ENCODE assay signal across 12 cellular contexts in the genomic region with DNA sequence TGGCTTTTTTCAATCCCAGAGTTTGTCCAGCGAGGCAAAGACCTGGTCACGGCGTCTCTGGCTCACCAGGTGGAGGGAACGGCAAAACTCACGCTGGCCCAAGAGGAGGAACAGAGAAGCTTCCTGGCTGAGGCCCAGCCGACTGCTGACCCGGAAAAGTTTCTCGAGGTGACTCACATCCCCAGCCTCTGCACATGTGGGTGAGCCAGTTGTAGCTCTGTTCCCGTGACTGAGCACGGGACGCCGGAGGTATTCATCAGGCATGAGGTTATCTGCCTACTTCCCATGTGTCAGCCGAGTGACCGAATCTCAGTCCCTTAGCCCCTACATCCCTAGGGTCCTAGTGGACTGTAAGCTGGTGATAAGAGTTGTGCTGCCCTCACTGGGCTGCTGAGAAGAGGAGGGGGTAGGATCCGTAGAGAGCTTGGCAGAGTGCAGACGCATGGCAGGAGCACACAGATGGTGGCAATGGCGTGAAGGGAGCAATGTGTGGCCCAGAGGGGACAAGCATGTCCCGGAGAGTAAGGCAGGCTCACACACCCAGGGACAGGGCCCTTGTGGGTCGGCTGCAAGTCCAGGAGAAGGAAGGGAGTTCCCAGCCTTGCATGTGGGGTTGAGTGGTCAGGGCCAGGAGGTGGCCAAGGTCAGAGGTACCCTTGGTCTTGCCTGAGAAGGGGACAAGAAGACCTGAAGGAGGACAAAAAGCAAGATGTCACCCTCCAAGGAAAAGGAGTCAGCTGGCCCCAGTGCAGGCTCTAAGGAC. TPM values are rescaled to one million over a fixed set of nuclear protein-coding genes. Genes with fewer than 3 reads are reported as not detected.
DNase-seq lines count a peak whose midpoint lies in the region; ATAC-seq and TF ChIP-seq lines count a peak whose summit lies in the region.
"Had no signal": no experiment of that assay in that cellular context is flagged by ENCODE, and none has a peak within 500 bp of the region (broad histone marks: within the 10 kb centered on the region; RNA-seq: fewer than 3 reads in every experiment).

No MANE protein-coding gene starts in this region.

- H3K4me3 ChIP-seq in brain microvascular endothelial cell (ENCODE audit: low read depth, low read length): no peak overlapping the region
- H3K4me3 ChIP-seq: heart right ventricle, neural progenitor cell had no signal

- H3K27ac ChIP-seq in brain microvascular endothelial cell: peak overlapping the region; percentile 93
- H3K27ac ChIP-seq: heart right ventricle, neural progenitor cell had no signal

- no peaks in the 10 kb centered on the region for H3K36me3 Mint-ChIP-seq in glutamatergic neuron (ENCODE audit: unreplicated experiment)
- H3K36me3 Mint-ChIP-seq: activated naive CD8-positive, alpha-beta T cell had no signal

- H3K27me3 Mint-ChIP-seq in glutamatergic neuron (ENCODE audit: unreplicated experiment): peaks cover 17% of the 10 kb centered on the region

- TF ChIP-seq CTCF in brain microvascular endothelial cell (IDR thresholded peaks at IDR 0.05; ENCODE audit: low read depth, low read length, missing control alignments) (no peak), glutamatergic neuron (IDR thresholded peaks at IDR 0.05; ENCODE audit: partially characterized antibody, unreplicated experiment) (no peak)

- H3K4me3 Mint-ChIP-seq in glutamatergic neuron (ENCODE audit: unreplicated experiment): no peak overlapping the region
- H3K4me3 Mint-ChIP-seq: activated naive CD8-positive, alpha-beta T cell; neural progenitor cell had no signal

- peaks cover 10% of the 10 kb centered on the region for H3K9me3 Mint-ChIP-seq in glutamatergic neuron (ENCODE audit: unreplicated experiment)
- H3K9me3 Mint-ChIP-seq: neural progenitor cell had no signal

- peaks cover 53% of the 10 kb centered on the region for H3K36me3 ChIP-seq in brain microvascular endothelial cell (replicated peaks)
- H3K36me3 ChIP-seq: neural progenitor cell had no signal

- ATAC-seq in GM21515 (IDR thresholded peaks at IDR 0.05; ENCODE audit: unreplicated experiment): no peak
- no peak for ATAC-seq in GM18861 (IDR thresholded peaks at IDR 0.05; ENCODE audit: unreplicated experiment)
- ATAC-seq: heart right ventricle had no signal

- DNase-seq in AG08396 (ENCODE audit: low spot score) (peak; percentile 65), HS-5 (ENCODE audit: low read depth) (peak; percentile 86), brain microvascular endothelial cell (peak; percentile 94), islet precursor cell (peak; percentile 75), glutamatergic neuron (no peak)
- no peak for DNase-seq in stimulated activated naive CD4-positive, alpha-beta T cell treated with Interleukin-2 at 50 U/mL for 16 hours (lab: John Stamatoyannopoulos, UW)
- DNase-seq: COR-L47, heart right ventricle had no signal

- H3K27ac Mint-ChIP-seq in glutamatergic neuron (ENCODE audit: unreplicated experiment): no peak overlapping the region
- H3K27ac Mint-ChIP-seq: activated naive CD8-positive, alpha-beta T cell; neural progenitor cell had no signal

- in situ Hi-C loops in brain microvascular endothelial cell (cut with HindIII; ENCODE audit: low pct_ligation_motif_present, low sequenced_read_pairs): no loop called here

- no peaks in the 10 kb centered on the region for H3K27me3 ChIP-seq in brain microvascular endothelial cell (replicated peaks)
- H3K27me3 ChIP-seq: heart right ventricle, neural progenitor cell had no signal

- peaks cover 23% of the 10 kb centered on the region for H3K4me1 Mint-ChIP-seq in glutamatergic neuron (ENCODE audit: low read depth, unreplicated experiment)

RNA-seq across cellular contexts. Expression of a gene that starts 42.9 kb away (rescaled TPM):
- total RNA-seq in glutamatergic neuron (ENCODE audit: unreplicated experiment): 6.7 TPM

RNA-seq across cellular contexts. Expression of a gene that starts 45.6 kb away (rescaled TPM):
- total RNA-seq in glutamatergic neuron (ENCODE audit: unreplicated experiment): 2.3 TPM

Comparison
In these comparisons a context has a peak if more than half of its experiments do, and no peak if none do; other contexts are left out.
1. DNase-seq: peak in AG08396 (single experiment), HS-5 (single experiment), brain microvascular endothelial cell (single experiment) and islet precursor cell (single experiment); none in stimulated activated naive CD4-positive, alpha-beta T cell treated with Interleukin-2 at 50 U/mL for 16 hours (single experiment) and glutamatergic neuron (single experiment).